1 cellular context compared by ENCODE assay signal in the genomic region with DNA sequence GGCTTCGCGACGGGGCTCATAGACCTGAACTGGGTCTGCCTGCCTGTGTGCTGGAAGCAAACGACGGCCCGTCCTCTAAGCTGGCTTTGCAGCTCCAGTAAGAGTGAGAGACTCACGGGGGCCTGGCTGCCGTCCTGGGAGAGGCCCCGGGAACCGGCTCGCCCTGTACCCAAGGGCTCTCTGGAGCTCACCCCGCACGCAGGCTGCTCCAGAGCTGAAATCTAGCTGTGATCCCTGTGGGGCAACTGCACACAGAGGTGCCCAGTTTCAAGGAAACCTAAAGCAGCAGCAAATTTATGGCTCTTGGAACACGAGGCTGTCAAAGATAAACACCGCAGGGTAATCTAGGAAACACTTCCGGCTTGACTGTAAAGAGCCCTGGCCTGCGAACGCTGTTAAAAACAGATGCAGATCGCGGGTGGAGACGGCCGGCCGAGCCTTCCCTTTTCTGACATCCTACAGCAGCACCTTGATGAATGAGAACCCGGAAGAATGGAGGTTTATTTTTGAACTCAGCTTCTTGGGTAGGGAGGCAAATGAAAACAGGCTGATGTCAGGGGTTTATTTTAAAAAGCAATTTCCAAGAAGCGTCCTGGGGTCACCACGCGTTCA.
A peak's percentile ranks its signal among the peaks of the same experiment; 100 is the strongest.
TF ChIP-seq lines count a peak whose summit lies in the region.

No MANE protein-coding gene starts in this region.

TF ChIP-seq in K562, 482 proteins besides CTCF, POLR2A, EP300 and RAD21 (continued from another document and continues in another):
- TF ChIP-seq, protein P1, sequence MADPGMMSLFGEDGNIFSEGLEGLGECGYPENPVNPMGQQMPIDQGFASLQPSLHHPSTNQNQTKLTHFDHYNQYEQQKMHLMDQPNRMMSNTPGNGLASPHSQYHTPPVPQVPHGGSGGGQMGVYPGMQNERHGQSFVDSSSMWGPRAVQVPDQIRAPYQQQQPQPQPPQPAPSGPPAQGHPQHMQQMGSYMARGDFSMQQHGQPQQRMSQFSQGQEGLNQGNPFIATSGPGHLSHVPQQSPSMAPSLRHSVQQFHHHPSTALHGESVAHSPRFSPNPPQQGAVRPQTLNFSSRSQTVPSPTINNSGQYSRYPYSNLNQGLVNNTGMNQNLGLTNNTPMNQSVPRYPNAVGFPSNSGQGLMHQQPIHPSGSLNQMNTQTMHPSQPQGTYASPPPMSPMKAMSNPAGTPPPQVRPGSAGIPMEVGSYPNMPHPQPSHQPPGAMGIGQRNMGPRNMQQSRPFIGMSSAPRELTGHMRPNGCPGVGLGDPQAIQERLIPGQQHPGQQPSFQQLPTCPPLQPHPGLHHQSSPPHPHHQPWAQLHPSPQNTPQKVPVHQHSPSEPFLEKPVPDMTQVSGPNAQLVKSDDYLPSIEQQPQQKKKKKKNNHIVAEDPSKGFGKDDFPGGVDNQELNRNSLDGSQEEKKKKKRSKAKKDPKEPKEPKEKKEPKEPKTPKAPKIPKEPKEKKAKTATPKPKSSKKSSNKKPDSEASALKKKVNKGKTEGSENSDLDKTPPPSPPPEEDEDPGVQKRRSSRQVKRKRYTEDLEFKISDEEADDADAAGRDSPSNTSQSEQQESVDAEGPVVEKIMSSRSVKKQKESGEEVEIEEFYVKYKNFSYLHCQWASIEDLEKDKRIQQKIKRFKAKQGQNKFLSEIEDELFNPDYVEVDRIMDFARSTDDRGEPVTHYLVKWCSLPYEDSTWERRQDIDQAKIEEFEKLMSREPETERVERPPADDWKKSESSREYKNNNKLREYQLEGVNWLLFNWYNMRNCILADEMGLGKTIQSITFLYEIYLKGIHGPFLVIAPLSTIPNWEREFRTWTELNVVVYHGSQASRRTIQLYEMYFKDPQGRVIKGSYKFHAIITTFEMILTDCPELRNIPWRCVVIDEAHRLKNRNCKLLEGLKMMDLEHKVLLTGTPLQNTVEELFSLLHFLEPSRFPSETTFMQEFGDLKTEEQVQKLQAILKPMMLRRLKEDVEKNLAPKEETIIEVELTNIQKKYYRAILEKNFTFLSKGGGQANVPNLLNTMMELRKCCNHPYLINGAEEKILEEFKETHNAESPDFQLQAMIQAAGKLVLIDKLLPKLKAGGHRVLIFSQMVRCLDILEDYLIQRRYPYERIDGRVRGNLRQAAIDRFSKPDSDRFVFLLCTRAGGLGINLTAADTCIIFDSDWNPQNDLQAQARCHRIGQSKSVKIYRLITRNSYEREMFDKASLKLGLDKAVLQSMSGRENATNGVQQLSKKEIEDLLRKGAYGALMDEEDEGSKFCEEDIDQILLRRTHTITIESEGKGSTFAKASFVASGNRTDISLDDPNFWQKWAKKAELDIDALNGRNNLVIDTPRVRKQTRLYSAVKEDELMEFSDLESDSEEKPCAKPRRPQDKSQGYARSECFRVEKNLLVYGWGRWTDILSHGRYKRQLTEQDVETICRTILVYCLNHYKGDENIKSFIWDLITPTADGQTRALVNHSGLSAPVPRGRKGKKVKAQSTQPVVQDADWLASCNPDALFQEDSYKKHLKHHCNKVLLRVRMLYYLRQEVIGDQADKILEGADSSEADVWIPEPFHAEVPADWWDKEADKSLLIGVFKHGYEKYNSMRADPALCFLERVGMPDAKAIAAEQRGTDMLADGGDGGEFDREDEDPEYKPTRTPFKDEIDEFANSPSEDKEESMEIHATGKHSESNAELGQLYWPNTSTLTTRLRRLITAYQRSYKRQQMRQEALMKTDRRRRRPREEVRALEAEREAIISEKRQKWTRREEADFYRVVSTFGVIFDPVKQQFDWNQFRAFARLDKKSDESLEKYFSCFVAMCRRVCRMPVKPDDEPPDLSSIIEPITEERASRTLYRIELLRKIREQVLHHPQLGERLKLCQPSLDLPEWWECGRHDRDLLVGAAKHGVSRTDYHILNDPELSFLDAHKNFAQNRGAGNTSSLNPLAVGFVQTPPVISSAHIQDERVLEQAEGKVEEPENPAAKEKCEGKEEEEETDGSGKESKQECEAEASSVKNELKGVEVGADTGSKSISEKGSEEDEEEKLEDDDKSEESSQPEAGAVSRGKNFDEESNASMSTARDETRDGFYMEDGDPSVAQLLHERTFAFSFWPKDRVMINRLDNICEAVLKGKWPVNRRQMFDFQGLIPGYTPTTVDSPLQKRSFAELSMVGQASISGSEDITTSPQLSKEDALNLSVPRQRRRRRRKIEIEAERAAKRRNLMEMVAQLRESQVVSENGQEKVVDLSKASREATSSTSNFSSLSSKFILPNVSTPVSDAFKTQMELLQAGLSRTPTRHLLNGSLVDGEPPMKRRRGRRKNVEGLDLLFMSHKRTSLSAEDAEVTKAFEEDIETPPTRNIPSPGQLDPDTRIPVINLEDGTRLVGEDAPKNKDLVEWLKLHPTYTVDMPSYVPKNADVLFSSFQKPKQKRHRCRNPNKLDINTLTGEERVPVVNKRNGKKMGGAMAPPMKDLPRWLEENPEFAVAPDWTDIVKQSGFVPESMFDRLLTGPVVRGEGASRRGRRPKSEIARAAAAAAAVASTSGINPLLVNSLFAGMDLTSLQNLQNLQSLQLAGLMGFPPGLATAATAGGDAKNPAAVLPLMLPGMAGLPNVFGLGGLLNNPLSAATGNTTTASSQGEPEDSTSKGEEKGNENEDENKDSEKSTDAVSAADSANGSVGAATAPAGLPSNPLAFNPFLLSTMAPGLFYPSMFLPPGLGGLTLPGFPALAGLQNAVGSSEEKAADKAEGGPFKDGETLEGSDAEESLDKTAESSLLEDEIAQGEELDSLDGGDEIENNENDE (IDR thresholded peaks at IDR 0.05; ENCODE audit: low read depth, low read length): no peak
- TF ChIP-seq, protein P2, sequence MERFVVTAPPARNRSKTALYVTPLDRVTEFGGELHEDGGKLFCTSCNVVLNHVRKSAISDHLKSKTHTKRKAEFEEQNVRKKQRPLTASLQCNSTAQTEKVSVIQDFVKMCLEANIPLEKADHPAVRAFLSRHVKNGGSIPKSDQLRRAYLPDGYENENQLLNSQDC (CRISPR knock-in tag; IDR thresholded peaks at IDR 0.05): no peak
- TF ChIP-seq, protein P3, sequence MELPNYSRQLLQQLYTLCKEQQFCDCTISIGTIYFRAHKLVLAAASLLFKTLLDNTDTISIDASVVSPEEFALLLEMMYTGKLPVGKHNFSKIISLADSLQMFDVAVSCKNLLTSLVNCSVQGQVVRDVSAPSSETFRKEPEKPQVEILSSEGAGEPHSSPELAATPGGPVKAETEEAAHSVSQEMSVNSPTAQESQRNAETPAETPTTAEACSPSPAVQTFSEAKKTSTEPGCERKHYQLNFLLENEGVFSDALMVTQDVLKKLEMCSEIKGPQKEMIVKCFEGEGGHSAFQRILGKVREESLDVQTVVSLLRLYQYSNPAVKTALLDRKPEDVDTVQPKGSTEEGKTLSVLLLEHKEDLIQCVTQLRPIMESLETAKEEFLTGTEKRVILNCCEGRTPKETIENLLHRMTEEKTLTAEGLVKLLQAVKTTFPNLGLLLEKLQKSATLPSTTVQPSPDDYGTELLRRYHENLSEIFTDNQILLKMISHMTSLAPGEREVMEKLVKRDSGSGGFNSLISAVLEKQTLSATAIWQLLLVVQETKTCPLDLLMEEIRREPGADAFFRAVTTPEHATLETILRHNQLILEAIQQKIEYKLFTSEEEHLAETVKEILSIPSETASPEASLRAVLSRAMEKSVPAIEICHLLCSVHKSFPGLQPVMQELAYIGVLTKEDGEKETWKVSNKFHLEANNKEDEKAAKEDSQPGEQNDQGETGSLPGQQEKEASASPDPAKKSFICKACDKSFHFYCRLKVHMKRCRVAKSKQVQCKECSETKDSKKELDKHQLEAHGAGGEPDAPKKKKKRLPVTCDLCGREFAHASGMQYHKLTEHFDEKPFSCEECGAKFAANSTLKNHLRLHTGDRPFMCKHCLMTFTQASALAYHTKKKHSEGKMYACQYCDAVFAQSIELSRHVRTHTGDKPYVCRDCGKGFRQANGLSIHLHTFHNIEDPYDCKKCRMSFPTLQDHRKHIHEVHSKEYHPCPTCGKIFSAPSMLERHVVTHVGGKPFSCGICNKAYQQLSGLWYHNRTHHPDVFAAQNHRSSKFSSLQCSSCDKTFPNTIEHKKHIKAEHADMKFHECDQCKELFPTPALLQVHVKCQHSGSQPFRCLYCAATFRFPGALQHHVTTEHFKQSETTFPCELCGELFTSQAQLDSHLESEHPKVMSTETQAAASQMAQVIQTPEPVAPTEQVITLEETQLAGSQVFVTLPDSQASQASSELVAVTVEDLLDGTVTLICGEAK (IDR thresholded peaks at IDR 0.05): peak; percentile 54; the same call in 1 of the 2 replicates
- TF ChIP-seq, protein P3 (CRISPR knock-in tag; IDR thresholded peaks at IDR 0.05): no peak
- TF ChIP-seq, protein P4, sequence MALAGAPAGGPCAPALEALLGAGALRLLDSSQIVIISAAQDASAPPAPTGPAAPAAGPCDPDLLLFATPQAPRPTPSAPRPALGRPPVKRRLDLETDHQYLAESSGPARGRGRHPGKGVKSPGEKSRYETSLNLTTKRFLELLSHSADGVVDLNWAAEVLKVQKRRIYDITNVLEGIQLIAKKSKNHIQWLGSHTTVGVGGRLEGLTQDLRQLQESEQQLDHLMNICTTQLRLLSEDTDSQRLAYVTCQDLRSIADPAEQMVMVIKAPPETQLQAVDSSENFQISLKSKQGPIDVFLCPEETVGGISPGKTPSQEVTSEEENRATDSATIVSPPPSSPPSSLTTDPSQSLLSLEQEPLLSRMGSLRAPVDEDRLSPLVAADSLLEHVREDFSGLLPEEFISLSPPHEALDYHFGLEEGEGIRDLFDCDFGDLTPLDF (CRISPR knock-in tag; IDR thresholded peaks at IDR 0.05): no peak
- TF ChIP-seq ZSCAN29 (IDR thresholded peaks at IDR 0.05): 0 out of 2 replicates have a peak, but pooled peaks have one; percentile 14
- TF ChIP-seq, protein P5, sequence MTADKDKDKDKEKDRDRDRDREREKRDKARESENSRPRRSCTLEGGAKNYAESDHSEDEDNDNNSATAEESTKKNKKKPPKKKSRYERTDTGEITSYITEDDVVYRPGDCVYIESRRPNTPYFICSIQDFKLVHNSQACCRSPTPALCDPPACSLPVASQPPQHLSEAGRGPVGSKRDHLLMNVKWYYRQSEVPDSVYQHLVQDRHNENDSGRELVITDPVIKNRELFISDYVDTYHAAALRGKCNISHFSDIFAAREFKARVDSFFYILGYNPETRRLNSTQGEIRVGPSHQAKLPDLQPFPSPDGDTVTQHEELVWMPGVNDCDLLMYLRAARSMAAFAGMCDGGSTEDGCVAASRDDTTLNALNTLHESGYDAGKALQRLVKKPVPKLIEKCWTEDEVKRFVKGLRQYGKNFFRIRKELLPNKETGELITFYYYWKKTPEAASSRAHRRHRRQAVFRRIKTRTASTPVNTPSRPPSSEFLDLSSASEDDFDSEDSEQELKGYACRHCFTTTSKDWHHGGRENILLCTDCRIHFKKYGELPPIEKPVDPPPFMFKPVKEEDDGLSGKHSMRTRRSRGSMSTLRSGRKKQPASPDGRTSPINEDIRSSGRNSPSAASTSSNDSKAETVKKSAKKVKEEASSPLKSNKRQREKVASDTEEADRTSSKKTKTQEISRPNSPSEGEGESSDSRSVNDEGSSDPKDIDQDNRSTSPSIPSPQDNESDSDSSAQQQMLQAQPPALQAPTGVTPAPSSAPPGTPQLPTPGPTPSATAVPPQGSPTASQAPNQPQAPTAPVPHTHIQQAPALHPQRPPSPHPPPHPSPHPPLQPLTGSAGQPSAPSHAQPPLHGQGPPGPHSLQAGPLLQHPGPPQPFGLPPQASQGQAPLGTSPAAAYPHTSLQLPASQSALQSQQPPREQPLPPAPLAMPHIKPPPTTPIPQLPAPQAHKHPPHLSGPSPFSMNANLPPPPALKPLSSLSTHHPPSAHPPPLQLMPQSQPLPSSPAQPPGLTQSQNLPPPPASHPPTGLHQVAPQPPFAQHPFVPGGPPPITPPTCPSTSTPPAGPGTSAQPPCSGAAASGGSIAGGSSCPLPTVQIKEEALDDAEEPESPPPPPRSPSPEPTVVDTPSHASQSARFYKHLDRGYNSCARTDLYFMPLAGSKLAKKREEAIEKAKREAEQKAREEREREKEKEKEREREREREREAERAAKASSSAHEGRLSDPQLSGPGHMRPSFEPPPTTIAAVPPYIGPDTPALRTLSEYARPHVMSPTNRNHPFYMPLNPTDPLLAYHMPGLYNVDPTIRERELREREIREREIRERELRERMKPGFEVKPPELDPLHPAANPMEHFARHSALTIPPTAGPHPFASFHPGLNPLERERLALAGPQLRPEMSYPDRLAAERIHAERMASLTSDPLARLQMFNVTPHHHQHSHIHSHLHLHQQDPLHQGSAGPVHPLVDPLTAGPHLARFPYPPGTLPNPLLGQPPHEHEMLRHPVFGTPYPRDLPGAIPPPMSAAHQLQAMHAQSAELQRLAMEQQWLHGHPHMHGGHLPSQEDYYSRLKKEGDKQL (CRISPR knock-in tag; IDR thresholded peaks at IDR 0.05; ENCODE audit: borderline replicate concordance): no peak
- TF ChIP-seq ZNF76 (CRISPR knock-in tag; IDR thresholded peaks at IDR 0.05; ENCODE audit: borderline replicate concordance): peak; percentile 62; the same call in 1 of the 2 replicates
- TF ChIP-seq RCOR1 (IDR thresholded peaks at IDR 0.05; ENCODE audit: borderline replicate concordance in 1 of 2, low read depth in 2 of 2, low read length in 2 of 2): peak in 1 of 2 experiments; percentile 80; a peak in 1 of 4 replicates
- TF ChIP-seq, protein P6, sequence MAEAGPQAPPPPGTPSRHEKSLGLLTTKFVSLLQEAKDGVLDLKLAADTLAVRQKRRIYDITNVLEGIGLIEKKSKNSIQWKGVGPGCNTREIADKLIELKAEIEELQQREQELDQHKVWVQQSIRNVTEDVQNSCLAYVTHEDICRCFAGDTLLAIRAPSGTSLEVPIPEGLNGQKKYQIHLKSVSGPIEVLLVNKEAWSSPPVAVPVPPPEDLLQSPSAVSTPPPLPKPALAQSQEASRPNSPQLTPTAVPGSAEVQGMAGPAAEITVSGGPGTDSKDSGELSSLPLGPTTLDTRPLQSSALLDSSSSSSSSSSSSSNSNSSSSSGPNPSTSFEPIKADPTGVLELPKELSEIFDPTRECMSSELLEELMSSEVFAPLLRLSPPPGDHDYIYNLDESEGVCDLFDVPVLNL (CRISPR knock-in tag; IDR thresholded peaks at IDR 0.05; ENCODE audit: low read depth): no peak
- no peak for TF ChIP-seq HDAC6 (IDR thresholded peaks at IDR 0.05; ENCODE audit: low read depth, low read length)
- TF ChIP-seq FOXJ3 (CRISPR knock-in tag; IDR thresholded peaks at IDR 0.05): no peak
- peak; percentile 55; the same call in 1 of the 2 replicates for TF ChIP-seq E2F3 (CRISPR knock-in tag; IDR thresholded peaks at IDR 0.05)
- TF ChIP-seq EP400 (IDR thresholded peaks at IDR 0.05): peak; percentile 76
